In the genomic region with DNA sequence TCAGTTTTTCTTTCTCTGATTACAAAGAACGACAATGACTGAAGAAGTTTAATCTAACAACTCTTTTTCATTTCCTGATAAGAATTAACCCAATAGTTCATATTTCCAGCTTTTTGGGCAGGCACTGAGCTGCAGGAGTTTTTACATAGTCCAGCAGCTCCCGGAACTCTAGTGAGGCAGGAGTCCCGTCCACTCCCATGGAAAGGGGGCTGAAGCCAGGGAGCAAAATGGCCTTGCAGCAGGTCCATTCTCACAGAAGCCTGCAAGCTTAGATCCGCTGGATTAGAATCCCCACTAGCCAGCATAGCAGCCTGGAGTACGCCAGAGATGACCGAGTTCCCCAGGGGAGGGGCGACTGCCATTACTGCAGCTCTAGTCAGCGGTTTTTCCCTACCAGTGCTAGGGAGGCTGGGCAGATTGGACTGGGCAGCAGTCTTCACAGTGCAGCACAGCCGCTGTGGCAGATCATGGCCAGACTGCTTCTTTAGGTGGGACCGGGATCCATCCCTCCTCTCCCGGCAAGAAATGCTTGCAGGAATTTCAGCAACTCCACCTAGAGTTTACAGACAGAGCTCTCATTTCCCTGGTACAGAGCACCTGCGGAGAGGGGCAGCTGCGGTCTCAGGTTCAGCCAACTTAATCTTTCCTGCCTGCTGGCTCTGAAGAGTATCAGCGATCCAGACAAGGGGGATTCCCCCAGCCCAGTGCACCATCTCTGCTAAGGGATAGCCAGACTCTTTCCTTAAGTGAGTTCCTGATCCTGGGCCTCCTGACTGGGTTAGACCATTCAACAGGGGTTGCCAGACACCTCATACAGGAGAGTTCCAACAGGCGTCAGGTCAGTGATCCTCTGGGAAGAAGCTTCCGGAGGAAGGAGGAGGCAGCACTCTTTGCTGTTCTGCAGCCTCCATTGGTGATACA, we compare ENCODE assay signal across 9 cellular contexts. TPM values are rescaled to one million over a fixed set of nuclear protein-coding genes. Genes with fewer than 3 reads are reported as not detected.
DNase-seq lines count a peak whose midpoint lies in the region; ATAC-seq, FAIRE-seq and TF ChIP-seq lines count a peak whose summit lies in the region.
"Had no signal": no experiment of that assay in that cellular context is flagged by ENCODE, and none has a peak within 500 bp of the region (broad histone marks: within the 10 kb centered on the region; RNA-seq: fewer than 3 reads in every experiment).

No MANE protein-coding gene starts in this region.

- FAIRE-seq in small intestine (lab: Jason Lieb, UNC) = no peak
- FAIRE-seq: TTC549 had no signal

- H3K4me3 ChIP-seq in KMS-11 (IDR thresholded peaks at IDR 0.05; ENCODE audit: insufficient read depth, low read depth, low read length) (no peak overlapping the region), hepatocyte (peak overlapping the region; percentile 8), small intestine (ENCODE audit: low read depth in 1 of 2, low read length in 2 of 2) (peak overlapping the region in 1 of 2 donors; percentile 70)

- ATAC-seq in activated naive CD4-positive, alpha-beta T cell treated with anti-CD3 and anti-CD28 coated beads, Interleukin-2, amount 50 U/mL, for 72 hours = peak; percentile 11 to 30
- ATAC-seq in GM21423 (IDR thresholded peaks at IDR 0.05; ENCODE audit: unreplicated experiment) (no peak), GM21447 (IDR thresholded peaks at IDR 0.05; ENCODE audit: unreplicated experiment) (no peak)

- H3K9ac ChIP-seq in KMS-11 = peak overlapping the region; percentile 73; the same call in 1 of the 2 replicates

- no peak for TF ChIP-seq CTCF in KMS-11 (conservative IDR thresholded peaks at IDR 0.05; ENCODE audit: low read depth, low read length)
- no peak for TF ChIP-seq CTCF in hepatocyte (IDR thresholded peaks at IDR 0.05; ENCODE audit: poor library complexity)

- H3K4me2 ChIP-seq in KMS-11 (peak overlapping the region; percentile 57), hepatocyte (peak overlapping the region; percentile 68)

- WGBS in hepatocyte (ENCODE audit: low lambda C conversion rate, missing lambda C conversion rate) = 80% methylated on average over 16 of the region's 16 CpGs
- 29 to 67% (median 39%) methylated on average over 16 of the region's 16 CpGs for WGBS in small intestine, 3 donors

- H3K27ac Mint-ChIP-seq in activated naive CD4-positive, alpha-beta T cell treated with anti-CD3 and anti-CD28 coated beads, Interleukin-2, amount 50 U/mL, for 72 hours = peak overlapping the region; percentile 56 to 97

- peaks cover 16 to 29% of the 10 kb centered on the region in 2 donors for H3K9me3 Mint-ChIP-seq in activated naive CD4-positive, alpha-beta T cell treated with anti-CD3 and anti-CD28 coated beads, Interleukin-2, amount 50 U/mL, for 72 hours

- H3K27me3 ChIP-seq in KMS-11 (ENCODE audit: insufficient read depth, low read depth) (no peaks in the 10 kb centered on the region), hepatocyte (no peaks in the 10 kb centered on the region), small intestine (ENCODE audit: control insufficient read depth in 2 of 2, insufficient read depth in 2 of 2, low read length in 2 of 2) (no peaks in the 10 kb centered on the region)

- peaks cover 46 to 53% of the 10 kb centered on the region in 2 donors for H3K36me3 Mint-ChIP-seq in activated naive CD4-positive, alpha-beta T cell treated with anti-CD3 and anti-CD28 coated beads, Interleukin-2, amount 50 U/mL, for 72 hours

- H3K9me2 ChIP-seq in hepatocyte (replicated peaks; ENCODE audit: insufficient read depth) = no peaks in the 10 kb centered on the region

- H3K27ac ChIP-seq in KMS-11 (peak overlapping the region; percentile 61; the same call in 1 of the 2 replicates), hepatocyte (peak overlapping the region; percentile 88), small intestine (ENCODE audit: low read depth in 1 of 2, low read length in 1 of 2) (peak overlapping the region; percentile 91 to 93)

- no peaks in the 10 kb centered on the region for H3K36me3 ChIP-seq in KMS-11 (ENCODE audit: insufficient read depth)
- no peaks in the 10 kb centered on the region for H3K36me3 ChIP-seq in hepatocyte (replicated peaks; ENCODE audit: insufficient read depth, low read depth)
- H3K36me3 ChIP-seq in small intestine (ENCODE audit: control insufficient read depth in 2 of 2, insufficient read depth in 2 of 2, low read length in 2 of 2) = no peaks in the 10 kb centered on the region

- DNase-seq in GM03348 (ENCODE audit: low spot score) (peak; percentile 7), hepatocyte (ENCODE audit: low spot score) (peak; percentile 11), small intestine (peak; percentile 56), OCI-M2 (lab: John Stamatoyannopoulos, UW; ENCODE audit: unreplicated experiment) (no peak)
- no peak for DNase-seq in activated naive CD4-positive, alpha-beta T cell treated with anti-CD3 and anti-CD28 coated beads, Interleukin-2, amount 50 U/mL, for 72 hours (ENCODE audit: low spot score in 2 of 2)

- no peaks in the 10 kb centered on the region for H3K4me1 ChIP-seq in KMS-11 (ENCODE audit: low read depth, poor library complexity, severe bottlenecking)
- H3K4me1 ChIP-seq in hepatocyte (ENCODE audit: insufficient read depth) = peaks cover 5% of the 10 kb centered on the region
- peaks cover 6 to 8% of the 10 kb centered on the region in 2 donors for H3K4me1 ChIP-seq in small intestine (ENCODE audit: control insufficient read depth in 2 of 2, insufficient read depth in 1 of 2, low read depth in 1 of 2, low read length in 1 of 2)

- no peaks in the 10 kb centered on the region for H4K20me1 ChIP-seq in KMS-11 (ENCODE audit: insufficient read depth)
- H4K20me1 ChIP-seq in hepatocyte (ENCODE audit: insufficient read depth, poor library complexity, severe bottlenecking) = no peaks in the 10 kb centered on the region

- H2AFZ ChIP-seq in KMS-11 (ENCODE audit: low read depth) = peak overlapping the region; percentile 85
- H2AFZ ChIP-seq in hepatocyte = peak overlapping the region; percentile 49

- H3K9me3 ChIP-seq in hepatocyte (ENCODE audit: low read depth) = no peaks in the 10 kb centered on the region
- H3K9me3 ChIP-seq in small intestine (ENCODE audit: control insufficient read depth, low read depth) = no peaks in the 10 kb centered on the region

- H3K79me2 ChIP-seq in KMS-11 (ENCODE audit: insufficient read depth, low read depth) (no peaks in the 10 kb centered on the region), hepatocyte (peaks cover 6% of the 10 kb centered on the region)

RNA-seq across cellular contexts. Expression of gene CASP4, which starts 0.7 kb away (rescaled TPM):
- total RNA-seq in activated naive CD4-positive, alpha-beta T cell treated with anti-CD3 and anti-CD28 coated beads, Interleukin-2, amount 50 U/mL, for 72 hours = 10 to 100 TPM; 40.1 to 73.7 TPM
- total RNA-seq in hepatocyte = 50.9 and 56.1 TPM in 2 replicates
- 15.8 and 18.8 TPM in 2 replicates for polyA plus RNA-seq in hepatocyte
- 100 to 1,000 TPM in 1 of 3 donors, 10 to 100 TPM in 2; 82.8 to 113 (median 86.8) TPM for polyA plus RNA-seq in small intestine

RNA-seq across cellular contexts. Expression of gene CASP5, which starts 53.9 kb away (rescaled TPM):
- total RNA-seq in activated naive CD4-positive, alpha-beta T cell treated with anti-CD3 and anti-CD28 coated beads, Interleukin-2, amount 50 U/mL, for 72 hours = not detected
- total RNA-seq in hepatocyte = 2.9 and 6.9 TPM in 2 replicates
- 0.46 and 0.92 TPM in 2 replicates for polyA plus RNA-seq in hepatocyte
- polyA plus RNA-seq in small intestine = 10 to 100 TPM in 1 of 3 donors, 1 to 10 TPM in 2; 4.7 to 15.1 (median 7.0) TPM

Comparison
In these comparisons a context has a peak if more than half of its experiments do, and no peak if none do; other contexts are left out.
1. DNase-seq: peak in GM03348 (single experiment), hepatocyte (single experiment) and small intestine (single experiment); none in activated naive CD4-positive, alpha-beta T cell treated with anti-CD3 and anti-CD28 coated beads, Interleukin-2, amount 50 U/mL, for 72 hours (0 of 2) and OCI-M2 (single experiment).
2. ATAC-seq: peak in activated naive CD4-positive, alpha-beta T cell treated with anti-CD3 and anti-CD28 coated beads, Interleukin-2, amount 50 U/mL, for 72 hours (2 of 2); none in GM21423 (single experiment) and GM21447 (single experiment).
3. Peak in every context shown above with its lines, with median percentiles within 50 percentile points of each other: H3K27ac ChIP-seq.